Comparison of ENCODE assay signal across 22 cellular contexts in the genomic region with DNA sequence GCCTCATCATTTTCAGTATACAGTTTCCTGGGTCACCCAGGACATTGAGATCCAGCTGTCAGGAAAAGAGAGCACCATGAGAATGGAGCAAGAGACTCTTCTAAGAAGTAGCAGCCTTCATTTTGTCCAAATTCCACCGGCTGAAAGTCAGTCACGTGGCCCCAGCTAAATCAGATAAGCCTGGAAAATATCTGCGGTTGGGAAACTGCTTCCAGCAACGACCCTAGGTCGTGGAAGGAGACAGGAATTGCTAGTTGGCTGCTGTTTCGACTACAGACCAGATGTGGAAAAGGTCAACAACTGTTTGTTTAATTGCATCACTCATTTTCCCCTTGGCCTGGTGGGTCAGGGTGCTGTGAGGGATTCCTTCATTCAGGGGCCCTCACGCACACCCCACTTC.
DNase-seq lines count a peak whose midpoint lies in the region; ATAC-seq and TF ChIP-seq lines count a peak whose summit lies in the region.
"Had no signal": no experiment of that assay in that cellular context is flagged by ENCODE, and none has a peak within 500 bp of the region (broad histone marks: within the 10 kb centered on the region; RNA-seq: fewer than 3 reads in every experiment).

No MANE protein-coding gene starts in this region.

- H3K9ac ChIP-seq in GM23248, result no peak overlapping the region

- whole genome bisulfite sequencing in GM23248 (ENCODE audit: low coverage in 1 of 2, low lambda C conversion rate in 2 of 2, missing lambda C conversion rate in 2 of 2), 2 experiments, result 20 to 21% methylated on average over 7 of the region's 7 CpGs

- H3K9me2 ChIP-seq in GM23248 (ENCODE audit: insufficient read depth), result no peaks in the 10 kb centered on the region

- H3K4me1 ChIP-seq in GM23248 (ENCODE audit: insufficient read depth), result no peaks in the 10 kb centered on the region
- no peaks in the 10 kb centered on the region for H3K4me1 ChIP-seq in foreskin keratinocyte
- H3K4me1 ChIP-seq: upper lobe of left lung had no signal

- TF ChIP-seq CTCF in brain microvascular endothelial cell (IDR thresholded peaks at IDR 0.05; ENCODE audit: low read depth, low read length, missing control alignments) (no peak), foreskin keratinocyte (conservative IDR thresholded peaks at IDR 0.05) (no peak)

- no peak overlapping the region for H2AFZ ChIP-seq in GM23248

- peak; percentile 53 for DNase-seq in AG08396 (ENCODE audit: low spot score)
- peak; percentile 22 for DNase-seq in GM23248
- DNase-seq in fibroblast of the conjunctiva (ENCODE audit: low read depth), result peak; percentile 51
- DNase-seq in sciatic nerve (ENCODE audit: low spot score), result no peak
- DNase-seq in brain microvascular endothelial cell, result no peak
- DNase-seq in LoVo (ENCODE audit: low spot score), result no peak
- DNase-seq in foreskin keratinocyte, result no peak
- DNase-seq: activated CD4-positive, alpha-beta T cell treated with anti-CD3 and anti-CD28 coated beads for 1 hour; activated T-cell treated with anti-CD3 and anti-CD28 coated beads, Interleukin-2, amount 50 U/mL, for 24 hours; CD4-positive, alpha-beta T cell; cortex of kidney; DMS 273 treated with DMSO at 0.1 percent for 48 hours; hypothalamus; NCI-H1105 treated with DMSO at 0.1 percent for 48 hours; NCI-H2081; NCI-H82; SHP77; spleen; stimulated activated CD4-positive, alpha-beta T cell treated with anti-CD3 and anti-CD28 coated beads, Interleukin-4, amount 100 ng/mL, for 4 hours; stimulated activated naive CD8-positive, alpha-beta T cell treated with anti-CD3 and anti-CD28 coated beads, Interleukin-15, amount 100 ng/mL, for 72 hours; T-helper 1 cell; upper lobe of left lung had no signal

- no peaks in the 10 kb centered on the region for H3K27me3 ChIP-seq in GM23248 (replicated peaks; ENCODE audit: insufficient read depth)
- H3K27me3 ChIP-seq in brain microvascular endothelial cell (replicated peaks), result no peaks in the 10 kb centered on the region
- H3K27me3 ChIP-seq in foreskin keratinocyte, result no peaks in the 10 kb centered on the region
- H3K27me3 ChIP-seq: upper lobe of left lung had no signal

- H3K27ac ChIP-seq in GM23248 (no peak overlapping the region), brain microvascular endothelial cell (no peak overlapping the region), foreskin keratinocyte (no peak overlapping the region)
- H3K27ac ChIP-seq: spleen, upper lobe of left lung had no signal

- H4K20me1 ChIP-seq in GM23248 (ENCODE audit: insufficient read depth), result no peaks in the 10 kb centered on the region

- no peaks in the 10 kb centered on the region for H3F3A ChIP-seq in GM23248 (ENCODE audit: insufficient read depth)

- intact Hi-C loops in sciatic nerve (cut with DNase I), result no loop called here

- H3K79me2 ChIP-seq in GM23248 (ENCODE audit: insufficient read depth), result no peaks in the 10 kb centered on the region

- no peak overlapping the region for H3K4me2 ChIP-seq in GM23248 (ENCODE audit: unreplicated experiment)

- ATAC-seq in sciatic nerve (peak; percentile 85), foreskin keratinocyte (no peak)
- ATAC-seq: stimulated activated naive CD8-positive, alpha-beta T cell treated with anti-CD3 and anti-CD28 coated beads, Interleukin-15, amount 100 ng/mL, for 72 hours had no signal

- H3K9me3 ChIP-seq in GM23248 (ENCODE audit: low read depth), result no peaks in the 10 kb centered on the region
- H3K9me3 ChIP-seq: upper lobe of left lung had no signal

- H3K36me3 ChIP-seq in GM23248 (ENCODE audit: low read depth), result no peaks in the 10 kb centered on the region
- H3K36me3 ChIP-seq in brain microvascular endothelial cell (replicated peaks), result no peaks in the 10 kb centered on the region
- H3K36me3 ChIP-seq: spleen, upper lobe of left lung had no signal

- H3K4me3 ChIP-seq in GM23248 (no peak overlapping the region), brain microvascular endothelial cell (ENCODE audit: low read depth, low read length) (no peak overlapping the region)
- H3K4me3 ChIP-seq: spleen, upper lobe of left lung had no signal

- in situ Hi-C loops in GM23248 (cut with MboI), result no loop called here
- in situ Hi-C loops in brain microvascular endothelial cell (cut with HindIII; ENCODE audit: low pct_ligation_motif_present, low sequenced_read_pairs), result no loop called here

Comparison
In these comparisons a context has a peak if more than half of its experiments do, and no peak if none do; other contexts are left out.
1. DNase-seq: peak in AG08396 (single experiment), GM23248 (single experiment) and fibroblast of the conjunctiva (single experiment); none in sciatic nerve (single experiment), brain microvascular endothelial cell (single experiment), LoVo (single experiment) and foreskin keratinocyte (0 of 2).